In genomic region chr6:39980839-39981580, GRCh38 we compare ENCODE assay signal across 8 cellular contexts. TPM values are rescaled to one million over a fixed set of nuclear protein-coding genes. Genes with fewer than 3 reads are reported as not detected.
A peak's percentile ranks its signal among the peaks of the same experiment; 100 is the strongest.
DNase-seq lines count a peak whose midpoint lies in the region; ATAC-seq and TF ChIP-seq lines count a peak whose summit lies in the region.

No MANE protein-coding gene starts in this region.

- POLR2A ChIA-PET in CD8-positive, alpha-beta T cell (lab: Charles Lee) = no interaction called here

- no peaks in the 10 kb centered on the region for H3K36me3 Mint-ChIP-seq in CD8-positive, alpha-beta T cell

- H3K27me3 ChIP-seq in CD8-positive, alpha-beta T cell (ENCODE audit: insufficient read depth, low read length) = no peaks in the 10 kb centered on the region

- H3K9me3 ChIP-seq in CD8-positive, alpha-beta T cell (ENCODE audit: low read length) = no peaks in the 10 kb centered on the region

- TF ChIP-seq CTCF in LNCAP (IDR thresholded peaks at IDR 0.05) = peak; percentile 52; the same call in 1 of the 2 replicates
- TF ChIP-seq CTCF in fibroblast of villous mesenchyme (IDR thresholded peaks at IDR 0.05; ENCODE audit: insufficient read depth, low read depth, low read length) = peak; percentile 64
- TF ChIP-seq CTCF in omental fat pad (IDR thresholded peaks at IDR 0.05) = no peak
- TF ChIP-seq CTCF in CD8-positive, alpha-beta T cell (IDR thresholded peaks at IDR 0.05) = no peak

- no peaks in the 10 kb centered on the region for H3K4me1 ChIP-seq in CD8-positive, alpha-beta T cell (ENCODE audit: insufficient read depth, low read length)

- H3K36me3 ChIP-seq in CD8-positive, alpha-beta T cell (ENCODE audit: insufficient read depth, low read length) = no peaks in the 10 kb centered on the region

- H3K27me3 Mint-ChIP-seq in CD8-positive, alpha-beta T cell (ENCODE audit: low read depth) = peaks cover 11% of the 10 kb centered on the region

- no peak overlapping the region for H3K4me3 ChIP-seq in fibroblast of villous mesenchyme (ENCODE audit: low read depth, low read length)
- no peak overlapping the region for H3K4me3 ChIP-seq in CD8-positive, alpha-beta T cell (ENCODE audit: low read depth, low read length)

- no peaks in the 10 kb centered on the region for H3K4me1 Mint-ChIP-seq in CD8-positive, alpha-beta T cell (ENCODE audit: low read depth)

- peak; percentile 52 for ATAC-seq in omental fat pad (ENCODE audit: low FRiP score)
- no peak for ATAC-seq in GM21786 (IDR thresholded peaks at IDR 0.05; ENCODE audit: unreplicated experiment)
- ATAC-seq in CD8-positive, alpha-beta T cell = no peak

- H3K9me3 Mint-ChIP-seq in CD8-positive, alpha-beta T cell = no peaks in the 10 kb centered on the region

- no peak overlapping the region for H3K27ac Mint-ChIP-seq in CD8-positive, alpha-beta T cell

- H3K4me3 Mint-ChIP-seq in CD8-positive, alpha-beta T cell = no peak overlapping the region

- DNase-seq in NCI-H2081 (lab: John Stamatoyannopoulos, UW) = peak; percentile 21 to 47
- DNase-seq in NCI-H2081 treated with DMSO at 0.1 percent for 48 hours (lab: John Stamatoyannopoulos, UW) = no peak
- DNase-seq in SK-N-DZ (ENCODE audit: low spot score) = peak; percentile 30
- DNase-seq in fibroblast of villous mesenchyme (ENCODE audit: low read depth) = peak; percentile 55
- DNase-seq in omental fat pad (ENCODE audit: low spot score) = no peak
- DNase-seq in CD8-positive, alpha-beta T cell = no peak

- intact Hi-C loops in CD8-positive, alpha-beta T cell (cut with DNase I, micrococcal nuclease) = no loop called here

- H3K27ac ChIP-seq in CD8-positive, alpha-beta T cell (ENCODE audit: low read depth, low read length) = no peak overlapping the region

- CTCF ChIA-PET in CD8-positive, alpha-beta T cell (lab: Charles Lee) = no interaction called here

RNA-seq across cellular contexts. Expression of gene MOCS1, which starts 46.7 kb away (rescaled TPM):
- 9.2 and 9.9 TPM in 2 replicates for polyA plus RNA-seq in SK-N-DZ (2014; cell fraction: cytosol; rRNA removed)
- 3.9 and 6.2 TPM in 2 replicates for polyA plus RNA-seq in SK-N-DZ (2014; cell fraction: nucleus; rRNA removed)
- total RNA-seq in fibroblast of villous mesenchyme = 5.2 and 10.8 TPM in 2 replicates
- 10 to 100 TPM; 55.1 to 90.1 (median 62.6) TPM for total RNA-seq in omental fat pad
- under 1 TPM; 0.38 to 0.56 TPM for total RNA-seq in CD8-positive, alpha-beta T cell

Comparison
In these comparisons a context has a peak if more than half of its experiments do, and no peak if none do; other contexts are left out.
1. DNase-seq: peak in NCI-H2081 (2 of 2), SK-N-DZ (single experiment) and fibroblast of villous mesenchyme (single experiment); none in NCI-H2081 treated with DMSO at 0.1 percent for 48 hours (single experiment), omental fat pad (single experiment) and CD8-positive, alpha-beta T cell (0 of 7).
2. CTCF ChIP-seq: peak in LNCAP (single experiment) and fibroblast of villous mesenchyme (single experiment); none in omental fat pad (0 of 3) and CD8-positive, alpha-beta T cell (single experiment).